29 cellular contexts compared by ENCODE assay signal in genomic region chr2:179438653-179439052, GRCh38.
DNase-seq lines count a peak whose midpoint lies in the region; ATAC-seq, FAIRE-seq and TF ChIP-seq lines count a peak whose summit lies in the region.
"Had no signal": no experiment of that assay in that cellular context is flagged by ENCODE, and none has a peak within 500 bp of the region (broad histone marks: within the 10 kb centered on the region; RNA-seq: fewer than 3 reads in every experiment).

No MANE protein-coding gene starts in this region.

- H2AFZ ChIP-seq in mammary epithelial cell (ENCODE audit: low read depth, low read length) = peak overlapping the region; percentile 36
- H2AFZ ChIP-seq in GM12878 (ENCODE audit: control insufficient read depth, low read depth, low read length) = no peak overlapping the region
- no peak overlapping the region for H2AFZ ChIP-seq in neural progenitor cell (replicated peaks)

- BruUV-seq in mammary epithelial cell (replicated peaks; lab: Mats Ljungman, UMichigan) = no TSS peak
- BruUV-seq in MCF 10A (replicated peaks; lab: Mats Ljungman, UMichigan) = no TSS peak
- BruUV-seq in GM12878 (replicated peaks; lab: Mats Ljungman, UMichigan) = no TSS peak

- H3K4me1 ChIP-seq in mammary epithelial cell (ENCODE audit: insufficient read depth, low read length) (peaks cover 2% of the 10 kb centered on the region), GM12878 (ENCODE audit: control insufficient read depth, insufficient read depth, low read length) (no peaks in the 10 kb centered on the region), neural progenitor cell (no peaks in the 10 kb centered on the region)
- H3K4me1 ChIP-seq: Peyer's patch had no signal

- RAD21 ChIA-PET in GM12878 (lab: Charles Lee; ENCODE audit: unreplicated experiment) = interaction anchor here (0.9 to 4.7 kb wide), 3 partner anchors 17 to 219 kb away, joined by 3 to 19 read pairs (median 4); no protein-coding TSS in a partner anchor

- CTCF ChIA-PET in mammary epithelial cell (lab: Charles Lee; ENCODE audit: low non-redundant PET) = no interaction called here
- CTCF ChIA-PET in MCF 10A (lab: Yijun Ruan, JAX) = interaction anchor here (0.8 to 3.6 kb wide), 4 partner anchors 15 to 155 kb away, joined by 3 to 13 read pairs (median 4); no protein-coding TSS in a partner anchor
- CTCF ChIA-PET in GM12878 (lab: Yijun Ruan, JAX) = interaction anchor here (0.6 to 5.0 kb wide), 6 partner anchors 9 to 309 kb away, joined by 3 to 46 read pairs (median 6); no protein-coding TSS in a partner anchor

- no peaks in the 10 kb centered on the region for H3K9me3 ChIP-seq in mammary epithelial cell (replicated peaks; ENCODE audit: insufficient read depth, low read length)
- no peaks in the 10 kb centered on the region for H3K9me3 ChIP-seq in GM12878 (replicated peaks; ENCODE audit: control insufficient read depth, insufficient read depth, low read length)
- H3K9me3 ChIP-seq in neural progenitor cell (ENCODE audit: low read depth) = no peaks in the 10 kb centered on the region
- H3K9me3 ChIP-seq: MG63, Peyer's patch had no signal

- no peaks in the 10 kb centered on the region for H3K36me3 Mint-ChIP-seq in MCF 10A (ENCODE audit: insufficient read depth, unreplicated experiment)
- no peaks in the 10 kb centered on the region for H3K36me3 Mint-ChIP-seq in neural progenitor cell
- H3K36me3 Mint-ChIP-seq: CD4-positive, alpha-beta memory T cell had no signal

- H3F3A ChIP-seq in neural progenitor cell (ENCODE audit: low read depth) = peaks cover 19% of the 10 kb centered on the region

- no peak for TF ChIP-seq EP300 in GM12878 (IDR thresholded peaks at IDR 0.05; ENCODE audit: borderline replicate concordance in 1 of 2, control insufficient read depth in 1 of 2, low read depth in 2 of 2, low read length in 2 of 2)

- peak; percentile 59 for FAIRE-seq in GM12878 (lab: Jason Lieb, UNC)
- FAIRE-seq: GM19239, H54, HepG2, K562 had no signal

- WGBS in mammary epithelial cell (ENCODE audit: low coverage, missing lambda C conversion rate) = 47% methylated on average over 3 of the region's 4 CpGs
- 25% methylated on average over 4 of the region's 4 CpGs for WGBS in GM12878 (ENCODE audit: insufficient coverage, insufficient replicate concordance, low lambda C conversion rate, missing lambda C conversion rate)

- no peak overlapping the region for H3K4me3 Mint-ChIP-seq in MCF 10A (ENCODE audit: unreplicated experiment)
- no peak overlapping the region for H3K4me3 Mint-ChIP-seq in neural progenitor cell
- H3K4me3 Mint-ChIP-seq in stimulated activated naive CD8-positive, alpha-beta T cell treated with anti-CD3 and anti-CD28 coated beads, Interleukin-15, amount 100 ng/mL, for 72 hours = no peak overlapping the region
- H3K4me3 Mint-ChIP-seq: CD4-positive, alpha-beta memory T cell; T-helper 1 cell treated with Interleukin-12 subunit alpha and Interleukin-12 subunit beta and Interleukin-4 antibody, amounts not matched to agents 30 μg/mL and 1 μg/mL, for 36 hours had no signal

- H3K4me1 Mint-ChIP-seq in MCF 10A (ENCODE audit: insufficient read depth, unreplicated experiment) = peaks cover 5% of the 10 kb centered on the region
- H3K4me1 Mint-ChIP-seq in neural progenitor cell = peaks cover 9% of the 10 kb centered on the region
- no peaks in the 10 kb centered on the region for H3K4me1 Mint-ChIP-seq in stimulated activated naive CD8-positive, alpha-beta T cell treated with anti-CD3 and anti-CD28 coated beads, Interleukin-15, amount 100 ng/mL, for 72 hours
- H3K4me1 Mint-ChIP-seq: CD4-positive, alpha-beta memory T cell had no signal

- no peak for TF ChIP-seq CTCF in mammary epithelial cell (conservative IDR thresholded peaks at IDR 0.05 in 1 of 2, IDR thresholded peaks at IDR 0.05 in 1 of 2; ENCODE audit: extremely low read depth in 1 of 2, insufficient read depth in 1 of 2, low read depth in 1 of 2, low read length in 2 of 2)
- no peak for TF ChIP-seq CTCF in MCF 10A (IDR thresholded peaks at IDR 0.05; ENCODE audit: unreplicated experiment)
- TF ChIP-seq CTCF in GM12878 (IDR thresholded peaks at IDR 0.05 in 2 of 3, conservative IDR thresholded peaks at IDR 0.05 in 1 of 3; ENCODE audit: control insufficient read depth in 2 of 3, extremely low read depth in 1 of 3, insufficient read depth in 1 of 3, low read depth in 3 of 3, low read length in 3 of 3) = no peak
- TF ChIP-seq CTCF in neural progenitor cell (IDR thresholded peaks at IDR 0.05) = no peak

- no peak for TF ChIP-seq POLR2A in GM12878 (IDR thresholded peaks at IDR 0.05; ENCODE audit: low read depth, low read length)

- SMC1A ChIA-PET in GM12878 (lab: Charles Lee; ENCODE audit: uncharacterized antibody, unreplicated experiment) = interaction anchor here (0.7 to 1.7 kb wide), 5 partner anchors 14 to 643 kb away, joined by 3 to 5 read pairs (median 4); no protein-coding TSS in a partner anchor

- H3K36me3 ChIP-seq in mammary epithelial cell (ENCODE audit: insufficient read depth, low read length) (no peaks in the 10 kb centered on the region), GM12878 (ENCODE audit: control insufficient read depth in 2 of 2, insufficient read depth in 2 of 2, low read length in 1 of 2) (no peaks in the 10 kb centered on the region), neural progenitor cell (no peaks in the 10 kb centered on the region)
- H3K36me3 ChIP-seq: MG63, Peyer's patch had no signal

- H3K4me2 ChIP-seq in mammary epithelial cell (ENCODE audit: insufficient read depth, low read depth, low read length) (no peak overlapping the region), GM12878 (ENCODE audit: control insufficient read depth, insufficient read depth) (no peak overlapping the region), neural progenitor cell (no peak overlapping the region)

- H3K27me3 Mint-ChIP-seq in MCF 10A (ENCODE audit: insufficient read depth, unreplicated experiment) (no peaks in the 10 kb centered on the region), neural progenitor cell (ENCODE audit: insufficient read depth, low read depth) (no peaks in the 10 kb centered on the region)
- peaks cover 26% of the 10 kb centered on the region for H3K27me3 Mint-ChIP-seq in stimulated activated naive CD8-positive, alpha-beta T cell treated with anti-CD3 and anti-CD28 coated beads, Interleukin-15, amount 100 ng/mL, for 72 hours

- POLR2A ChIA-PET in MCF 10A (lab: Yijun Ruan, JAX) (no interaction called here), GM12878 (lab: Charles Lee) (no interaction called here)

- no peak overlapping the region for H3K9ac ChIP-seq in mammary epithelial cell (ENCODE audit: insufficient read depth, low read length)
- no peak overlapping the region for H3K9ac ChIP-seq in GM12878 (ENCODE audit: control insufficient read depth, insufficient read depth, low read length)
- H3K9ac ChIP-seq in neural progenitor cell = no peak overlapping the region

- no peak for ATAC-seq in GM12878
- no peak for ATAC-seq in GM21529 (IDR thresholded peaks at IDR 0.05; ENCODE audit: unreplicated experiment)
- no peak for ATAC-seq in stimulated activated naive CD8-positive, alpha-beta T cell treated with anti-CD3 and anti-CD28 coated beads, Interleukin-15, amount 100 ng/mL, for 72 hours
- ATAC-seq: HepG2, K562 had no signal

- H3K27ac ChIP-seq in mammary epithelial cell (ENCODE audit: insufficient read depth, low read depth, low read length) (no peak overlapping the region), GM12878 (ENCODE audit: control insufficient read depth, insufficient read depth) (no peak overlapping the region), neural progenitor cell (peak overlapping the region; percentile 30)
- H3K27ac ChIP-seq: Peyer's patch, SK-N-MC had no signal

- no peak for DNase-seq in mammary epithelial cell
- DNase-seq in MCF 10A (ENCODE audit: unreplicated experiment) = no peak
- DNase-seq in NCI-H2227 (lab: John Stamatoyannopoulos, UW; ENCODE audit: unreplicated experiment) = peak; percentile 58
- no peak for DNase-seq in GM12878 (ENCODE audit: low read depth, low spot score)
- DNase-seq in neural progenitor cell (ENCODE audit: low spot score) = no peak
- no peak for DNase-seq in NCI-H524 (lab: John Stamatoyannopoulos, UW)
- no peak for DNase-seq in stimulated activated naive CD8-positive, alpha-beta T cell treated with anti-CD3 and anti-CD28 coated beads, Interleukin-15, amount 100 ng/mL, for 72 hours
- DNase-seq: C1 segment of cervical spinal cord; CD4-positive, alpha-beta memory T cell; COR-L47; DMS53; Kasumi-1; MG63; NCI-H1105 treated with DMSO at 0.1 percent for 48 hours; NCI-H1694 treated with DMSO at 0.1 percent for 48 hours; NCI-H2081; NCI-H226; NCI-H510A; Peyer's patch; SHP77 treated with DMSO at 0.1 percent for 48 hours; SW 1271; T-helper 9 cell had no signal

- H3K27ac Mint-ChIP-seq in MCF 10A (ENCODE audit: low read depth, unreplicated experiment) (no peak overlapping the region), neural progenitor cell (no peak overlapping the region)
- no peak overlapping the region for H3K27ac Mint-ChIP-seq in stimulated activated naive CD8-positive, alpha-beta T cell treated with anti-CD3 and anti-CD28 coated beads, Interleukin-15, amount 100 ng/mL, for 72 hours
- H3K27ac Mint-ChIP-seq: CD4-positive, alpha-beta memory T cell; T-helper 1 cell treated with Interleukin-12 subunit alpha and Interleukin-12 subunit beta and Interleukin-4 antibody, amounts not matched to agents 30 μg/mL and 1 μg/mL, for 36 hours had no signal

- no peak overlapping the region for H3K4me3 ChIP-seq in mammary epithelial cell (replicated peaks in 1 of 3; ENCODE audit: insufficient read depth in 1 of 3, low read depth in 2 of 3, low read length in 3 of 3)
- no peak overlapping the region for H3K4me3 ChIP-seq in GM12878
- no peak overlapping the region for H3K4me3 ChIP-seq in neural progenitor cell
- H3K4me3 ChIP-seq: K562, MG63, Peyer's patch, SK-N-MC had no signal

- H4K20me1 ChIP-seq in mammary epithelial cell (ENCODE audit: insufficient read depth, low read length) (no peaks in the 10 kb centered on the region), GM12878 (ENCODE audit: control insufficient read depth, insufficient read depth) (no peaks in the 10 kb centered on the region), neural progenitor cell (ENCODE audit: low read depth) (no peaks in the 10 kb centered on the region)

- intact Hi-C loops in mammary epithelial cell (cut with micrococcal nuclease) (no loop called here), MCF 10A (cut with micrococcal nuclease) (no loop called here), GM12878 (cut with micrococcal nuclease; ENCODE audit: unreplicated experiment) (no loop called here)

- dilution Hi-C loops in mammary epithelial cell (cut with HindIII; ENCODE audit: low sequenced_read_pairs) = no loop called here

- H3K27me3 ChIP-seq in mammary epithelial cell (ENCODE audit: insufficient read depth, low read length) = no peaks in the 10 kb centered on the region
- H3K27me3 ChIP-seq in GM12878 (replicated peaks in 1 of 2; ENCODE audit: control insufficient read depth in 2 of 2, insufficient read depth in 2 of 2, low read length in 1 of 2) = no peaks in the 10 kb centered on the region
- no peaks in the 10 kb centered on the region for H3K27me3 ChIP-seq in neural progenitor cell
- H3K27me3 ChIP-seq: MG63, Peyer's patch had no signal

- TF ChIP-seq RAD21 in GM12878 (IDR thresholded peaks at IDR 0.05; ENCODE audit: insufficient read depth, low read depth, low read length) = no peak

- H3K79me2 ChIP-seq in mammary epithelial cell (ENCODE audit: insufficient read depth, low read length) (no peaks in the 10 kb centered on the region), GM12878 (ENCODE audit: control insufficient read depth, insufficient read depth, low read length) (no peaks in the 10 kb centered on the region), neural progenitor cell (ENCODE audit: low read depth) (no peaks in the 10 kb centered on the region)

- in situ Hi-C loops in mammary epithelial cell (cut with MboI; ENCODE audit: low sequenced_read_pairs in 2 of 2) (no loop called here), GM12878 (cut with MboI) (no loop called here)

- H3K9me3 Mint-ChIP-seq in MCF 10A (ENCODE audit: unreplicated experiment) (no peaks in the 10 kb centered on the region), neural progenitor cell (no peaks in the 10 kb centered on the region)
- H3K9me3 Mint-ChIP-seq in stimulated activated naive CD8-positive, alpha-beta T cell treated with anti-CD3 and anti-CD28 coated beads, Interleukin-15, amount 100 ng/mL, for 72 hours = no peaks in the 10 kb centered on the region
- H3K9me3 Mint-ChIP-seq: CD4-positive, alpha-beta memory T cell; T-helper 1 cell treated with Interleukin-12 subunit alpha and Interleukin-12 subunit beta and Interleukin-4 antibody, amounts not matched to agents 30 μg/mL and 1 μg/mL, for 36 hours had no signal
